Comparison of ENCODE assay signal across 1 cellular context in genomic region chrX:41275661-41276609, GRCh38.
TF ChIP-seq lines count a peak whose summit lies in the region.

No MANE protein-coding gene starts in this region.

TF ChIP-seq in GM23338, 12 proteins besides CTCF, POLR2A, EP300 and RAD21 (continued from another document):
- TF ChIP-seq, protein P1, sequence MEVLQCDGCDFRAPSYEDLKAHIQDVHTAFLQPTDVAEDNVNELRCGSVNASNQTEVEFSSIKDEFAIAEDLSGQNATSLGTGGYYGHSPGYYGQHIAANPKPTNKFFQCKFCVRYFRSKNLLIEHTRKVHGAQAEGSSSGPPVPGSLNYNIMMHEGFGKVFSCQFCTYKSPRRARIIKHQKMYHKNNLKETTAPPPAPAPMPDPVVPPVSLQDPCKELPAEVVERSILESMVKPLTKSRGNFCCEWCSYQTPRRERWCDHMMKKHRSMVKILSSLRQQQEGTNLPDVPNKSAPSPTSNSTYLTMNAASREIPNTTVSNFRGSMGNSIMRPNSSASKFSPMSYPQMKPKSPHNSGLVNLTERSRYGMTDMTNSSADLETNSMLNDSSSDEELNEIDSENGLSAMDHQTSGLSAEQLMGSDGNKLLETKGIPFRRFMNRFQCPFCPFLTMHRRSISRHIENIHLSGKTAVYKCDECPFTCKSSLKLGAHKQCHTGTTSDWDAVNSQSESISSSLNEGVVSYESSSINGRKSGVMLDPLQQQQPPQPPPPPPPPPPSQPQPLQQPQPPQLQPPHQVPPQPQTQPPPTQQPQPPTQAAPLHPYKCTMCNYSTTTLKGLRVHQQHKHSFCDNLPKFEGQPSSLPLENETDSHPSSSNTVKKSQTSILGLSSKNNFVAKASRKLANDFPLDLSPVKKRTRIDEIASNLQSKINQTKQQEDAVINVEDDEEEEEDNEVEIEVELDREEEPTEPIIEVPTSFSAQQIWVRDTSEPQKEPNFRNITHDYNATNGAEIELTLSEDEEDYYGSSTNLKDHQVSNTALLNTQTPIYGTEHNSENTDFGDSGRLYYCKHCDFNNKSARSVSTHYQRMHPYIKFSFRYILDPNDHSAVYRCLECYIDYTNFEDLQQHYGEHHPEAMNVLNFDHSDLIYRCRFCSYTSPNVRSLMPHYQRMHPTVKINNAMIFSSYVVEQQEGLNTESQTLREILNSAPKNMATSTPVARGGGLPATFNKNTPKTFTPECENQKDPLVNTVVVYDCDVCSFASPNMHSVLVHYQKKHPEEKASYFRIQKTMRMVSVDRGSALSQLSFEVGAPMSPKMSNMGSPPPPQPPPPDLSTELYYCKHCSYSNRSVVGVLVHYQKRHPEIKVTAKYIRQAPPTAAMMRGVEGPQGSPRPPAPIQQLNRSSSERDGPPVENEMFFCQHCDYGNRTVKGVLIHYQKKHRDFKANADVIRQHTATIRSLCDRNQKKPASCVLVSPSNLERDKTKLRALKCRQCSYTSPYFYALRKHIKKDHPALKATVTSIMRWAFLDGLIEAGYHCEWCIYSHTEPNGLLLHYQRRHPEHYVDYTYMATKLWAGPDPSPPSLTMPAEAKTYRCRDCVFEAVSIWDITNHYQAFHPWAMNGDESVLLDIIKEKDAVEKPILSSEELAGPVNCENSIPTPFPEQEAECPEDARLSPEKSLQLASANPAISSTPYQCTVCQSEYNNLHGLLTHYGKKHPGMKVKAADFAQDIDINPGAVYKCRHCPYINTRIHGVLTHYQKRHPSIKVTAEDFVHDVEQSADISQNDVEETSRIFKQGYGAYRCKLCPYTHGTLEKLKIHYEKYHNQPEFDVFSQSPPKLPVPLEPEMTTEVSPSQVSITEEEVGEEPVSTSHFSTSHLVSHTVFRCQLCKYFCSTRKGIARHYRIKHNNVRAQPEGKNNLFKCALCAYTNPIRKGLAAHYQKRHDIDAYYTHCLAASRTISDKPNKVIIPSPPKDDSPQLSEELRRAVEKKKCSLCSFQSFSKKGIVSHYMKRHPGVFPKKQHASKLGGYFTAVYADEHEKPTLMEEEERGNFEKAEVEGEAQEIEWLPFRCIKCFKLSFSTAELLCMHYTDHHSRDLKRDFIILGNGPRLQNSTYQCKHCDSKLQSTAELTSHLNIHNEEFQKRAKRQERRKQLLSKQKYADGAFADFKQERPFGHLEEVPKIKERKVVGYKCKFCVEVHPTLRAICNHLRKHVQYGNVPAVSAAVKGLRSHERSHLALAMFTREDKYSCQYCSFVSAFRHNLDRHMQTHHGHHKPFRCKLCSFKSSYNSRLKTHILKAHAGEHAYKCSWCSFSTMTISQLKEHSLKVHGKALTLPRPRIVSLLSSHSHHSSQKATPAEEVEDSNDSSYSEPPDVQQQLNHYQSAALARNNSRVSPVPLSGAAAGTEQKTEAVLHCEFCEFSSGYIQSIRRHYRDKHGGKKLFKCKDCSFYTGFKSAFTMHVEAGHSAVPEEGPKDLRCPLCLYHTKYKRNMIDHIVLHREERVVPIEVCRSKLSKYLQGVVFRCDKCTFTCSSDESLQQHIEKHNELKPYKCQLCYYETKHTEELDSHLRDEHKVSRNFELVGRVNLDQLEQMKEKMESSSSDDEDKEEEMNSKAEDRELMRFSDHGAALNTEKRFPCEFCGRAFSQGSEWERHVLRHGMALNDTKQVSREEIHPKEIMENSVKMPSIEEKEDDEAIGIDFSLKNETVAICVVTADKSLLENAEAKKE (CRISPR knock-in tag; IDR thresholded peaks at IDR 0.05), result no peak
- TF ChIP-seq POLR2AphosphoS5 (IDR thresholded peaks at IDR 0.05; ENCODE audit: low read depth) (no peak), NANOG (IDR thresholded peaks at IDR 0.05; ENCODE audit: borderline replicate concordance) (no peak)
- TF ChIP-seq, protein P2, sequence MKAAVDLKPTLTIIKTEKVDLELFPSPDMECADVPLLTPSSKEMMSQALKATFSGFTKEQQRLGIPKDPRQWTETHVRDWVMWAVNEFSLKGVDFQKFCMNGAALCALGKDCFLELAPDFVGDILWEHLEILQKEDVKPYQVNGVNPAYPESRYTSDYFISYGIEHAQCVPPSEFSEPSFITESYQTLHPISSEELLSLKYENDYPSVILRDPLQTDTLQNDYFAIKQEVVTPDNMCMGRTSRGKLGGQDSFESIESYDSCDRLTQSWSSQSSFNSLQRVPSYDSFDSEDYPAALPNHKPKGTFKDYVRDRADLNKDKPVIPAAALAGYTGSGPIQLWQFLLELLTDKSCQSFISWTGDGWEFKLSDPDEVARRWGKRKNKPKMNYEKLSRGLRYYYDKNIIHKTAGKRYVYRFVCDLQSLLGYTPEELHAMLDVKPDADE (IDR thresholded peaks at IDR 0.05), result no peak
